8 cellular contexts compared by ENCODE assay signal in genomic region chr6:136288566-136289326, GRCh38. TPM values are rescaled to one million over a fixed set of nuclear protein-coding genes. Genes with fewer than 3 reads are reported as not detected.
DNase-seq lines count a peak whose midpoint lies in the region; ATAC-seq, FAIRE-seq and TF ChIP-seq lines count a peak whose summit lies in the region.

No MANE protein-coding gene starts in this region.

- 1% methylated on average over 19 of the region's 34 CpGs; no CpG with 5 or more reads in 1 of the 2 experiments for WGBS in IMR-90 (ENCODE audit: extremely low coverage in 2 of 2, insufficient read length in 1 of 2), 2 experiments

- intact Hi-C loops in IMR-90 (cut with micrococcal nuclease): loop anchor here (5.0 kb wide), 1 partner anchor 504 kb away; the partner anchor contains the start of gene MAP3K5
- intact Hi-C loops in activated naive CD4-positive, alpha-beta T cell treated with anti-CD3 and anti-CD28 coated beads for 36 hours (cut with micrococcal nuclease): loop anchor here (1.0 to 5.0 kb wide), 10 partner anchors 29 to 1106 kb away; partner anchors contain the start of genes IFNGR1, MAP7, MTFR2 and MYB

- peak overlapping the region; percentile 99 for H2AK9ac ChIP-seq in IMR-90 (replicated peaks; ENCODE audit: low read depth, low read length, poor library complexity)

- H3K27me3 ChIP-seq in IMR-90 (ENCODE audit: control insufficient read depth, insufficient read depth, low read length) (no peaks in the 10 kb centered on the region), neuron (ENCODE audit: insufficient read depth, low read length) (no peaks in the 10 kb centered on the region)

- peak overlapping the region; percentile 77 for H3K4me2 ChIP-seq in IMR-90 (ENCODE audit: low read depth, low read length)

- H3K27ac Mint-ChIP-seq in activated naive CD4-positive, alpha-beta T cell treated with anti-CD3 and anti-CD28 coated beads for 36 hours: peak overlapping the region; percentile 100

- H2BK15ac ChIP-seq in IMR-90 (ENCODE audit: low read depth, low read length): no peak overlapping the region

- H2AFZ ChIP-seq in IMR-90 (replicated peaks; ENCODE audit: low read length, poor library complexity) (peak overlapping the region; percentile 87), neuron (ENCODE audit: low read depth, low read length) (no peak overlapping the region)

- TF ChIP-seq RAD21 in IMR-90 (IDR thresholded peaks at IDR 0.05; ENCODE audit: low read length): no peak

- H2AK5ac ChIP-seq in IMR-90 (ENCODE audit: low read depth, low read length): peak overlapping the region; percentile 62

- no peak overlapping the region for H4K91ac ChIP-seq in IMR-90 (ENCODE audit: insufficient read depth, low read depth, low read length)

- BruUV-seq in IMR-90 (replicated peaks; lab: Mats Ljungman, UMichigan): no TSS peak

- dilution Hi-C loops in IMR-90 (cut with HindIII; ENCODE audit: low sequenced_read_pairs, unreplicated experiment): no loop called here

- FAIRE-seq in frontal cortex (lab: Jason Lieb, UNC): no peak

- CTCF ChIA-PET in IMR-90 (lab: Yijun Ruan, JAX): interaction anchor here (0.7 to 1.1 kb wide), 2 partner anchors 33 to 38 kb away, joined by 3 read pairs; no protein-coding TSS in a partner anchor
- CTCF ChIA-PET in activated naive CD4-positive, alpha-beta T cell treated with anti-CD3 and anti-CD28 coated beads for 36 hours (lab: Charles Lee): interaction anchor here (0.7 to 2.1 kb wide), 5 partner anchors 11 to 503 kb away, joined by 3 to 7 read pairs (median 4); partner anchors contain the start of genes MAP3K5 and MTFR2

- TF ChIP-seq POLR2A in IMR-90 (IDR thresholded peaks at IDR 0.05; ENCODE audit: low read depth, low read length): peak; percentile 61

- no peak for TF ChIP-seq CTCF in IMR-90 (conservative IDR thresholded peaks at IDR 0.05; ENCODE audit: low read depth, low read length)

- ATAC-seq in GM21526 (IDR thresholded peaks at IDR 0.05; ENCODE audit: low FRiP score, unreplicated experiment): peak; percentile 36
- peak; percentile 60 for ATAC-seq in IMR-90 (ENCODE audit: low read depth)

- peaks cover 28% of the 10 kb centered on the region for H3K36me3 Mint-ChIP-seq in activated naive CD4-positive, alpha-beta T cell treated with anti-CD3 and anti-CD28 coated beads for 36 hours (ENCODE audit: low read depth)

- peaks cover 53% of the 10 kb centered on the region for H3K4me1 Mint-ChIP-seq in activated naive CD4-positive, alpha-beta T cell treated with anti-CD3 and anti-CD28 coated beads for 36 hours (ENCODE audit: low read depth)

- H3K27ac ChIP-seq in IMR-90 (ENCODE audit: insufficient read depth, low read length): peak overlapping the region; percentile 57

- 0 out of 2 replicates have a peak overlapping the region, but pooled peaks have one; percentile 0 for H3K18ac ChIP-seq in IMR-90 (ENCODE audit: low read depth, low read length)

- peak overlapping the region; percentile 81 for H3K56ac ChIP-seq in IMR-90 (ENCODE audit: extremely low read depth, insufficient read depth, low read length)

- H3K23ac ChIP-seq in IMR-90 (ENCODE audit: low read depth, low read length): peak overlapping the region; percentile 43

- H3K4me3 ChIP-seq in IMR-90 (ENCODE audit: insufficient read depth, low read depth, low read length) (peak overlapping the region; percentile 71), neuron (ENCODE audit: low read length) (peak overlapping the region; percentile 92)

- H4K20me1 ChIP-seq in IMR-90 (ENCODE audit: insufficient read depth, low read length): peaks cover 58% of the 10 kb centered on the region

- H2BK5ac ChIP-seq in IMR-90 (ENCODE audit: low read depth, low read length, poor library complexity, severe bottlenecking): peak overlapping the region; percentile 25

- peak overlapping the region; percentile 49 for H3K4ac ChIP-seq in IMR-90 (ENCODE audit: low read depth, low read length)

- no peak overlapping the region for H2BK20ac ChIP-seq in IMR-90 (ENCODE audit: low read depth, low read length)

- POLR2A ChIA-PET in IMR-90 (lab: Charles Lee; ENCODE audit: unreplicated experiment): interaction anchor here (0.9 to 1.6 kb wide), 2 partner anchors 22 to 38 kb away, joined by 3 to 8 read pairs; partner anchors contain the start of gene MTFR2

- H3K36me3 ChIP-seq in IMR-90 (ENCODE audit: control insufficient read depth, insufficient read depth, low read length) (no peaks in the 10 kb centered on the region), neuron (ENCODE audit: insufficient read depth, low read length) (no peaks in the 10 kb centered on the region)

- H3K4me3 Mint-ChIP-seq in activated naive CD4-positive, alpha-beta T cell treated with anti-CD3 and anti-CD28 coated beads for 36 hours: peak overlapping the region; percentile 97

- peak overlapping the region; percentile 39 for H3K14ac ChIP-seq in IMR-90 (replicated peaks; ENCODE audit: low read depth, low read length)

- H4K8ac ChIP-seq in IMR-90 (ENCODE audit: low read depth in 2 of 2, low read length in 2 of 2): peak overlapping the region; percentile 37 to 92; a peak in 2 of 4 replicates

- H3K9me1 ChIP-seq in IMR-90 (ENCODE audit: insufficient read depth, low read length): peaks cover 3% of the 10 kb centered on the region

- H3K27me3 Mint-ChIP-seq in activated naive CD4-positive, alpha-beta T cell treated with anti-CD3 and anti-CD28 coated beads for 36 hours (ENCODE audit: low read depth): no peaks in the 10 kb centered on the region

- DNase-seq in COR-L47 (lab: John Stamatoyannopoulos, UW): peak; percentile 62
- peak; percentile 96 for DNase-seq in IMR-90
- peak; percentile 73 for DNase-seq in SIG-M5 treated with dmso at 0.1 percent for 504 hours (lab: John Stamatoyannopoulos, UW; ENCODE audit: unreplicated experiment)
- DNase-seq in activated naive CD4-positive, alpha-beta T cell treated with anti-CD3 and anti-CD28 coated beads for 36 hours: peak; percentile 85
- peak; percentile 17 to 63 for DNase-seq in frontal cortex (ENCODE audit: low spot score in 2 of 2)
- DNase-seq in stromal cell of bone marrow (ENCODE audit: low read depth): peak; percentile 99

- H3K9ac ChIP-seq in IMR-90 (ENCODE audit: low read depth, low read length): peak overlapping the region; percentile 77

- H2BK120ac ChIP-seq in IMR-90 (ENCODE audit: low read depth, low read length): no peak overlapping the region

- H4K5ac ChIP-seq in IMR-90 (ENCODE audit: low read depth, low read length): no peak overlapping the region

- H3K9me3 ChIP-seq in IMR-90 (ENCODE audit: control insufficient read depth, insufficient read depth, low read length) (no peaks in the 10 kb centered on the region), neuron (ENCODE audit: low read length) (no peaks in the 10 kb centered on the region)

- peaks cover 7% of the 10 kb centered on the region for H3K4me1 ChIP-seq in IMR-90 (ENCODE audit: control insufficient read depth, insufficient read depth, low read length)
- H3K4me1 ChIP-seq in neuron (ENCODE audit: insufficient read depth, low read length): peaks cover 25% of the 10 kb centered on the region

- peaks cover 0 to 17% of the 10 kb centered on the region in 2 experiments; a peak in 2 of 4 replicates for H3K79me1 ChIP-seq in IMR-90 (ENCODE audit: low read depth in 1 of 2, low read length in 2 of 2)

- H3K9me3 Mint-ChIP-seq in activated naive CD4-positive, alpha-beta T cell treated with anti-CD3 and anti-CD28 coated beads for 36 hours: no peaks in the 10 kb centered on the region

- in situ Hi-C loops in IMR-90 (cut with MboI; ENCODE audit: low sequenced_read_pairs): loop anchor here (25.0 kb wide), 1 partner anchor 499 kb away; the partner anchor contains the start of gene MAP3K5

TF ChIP-seq in IMR-90, 13 proteins besides CTCF, POLR2A, EP300 and RAD21:
- TF ChIP-seq MXI1 (IDR thresholded peaks at IDR 0.05; ENCODE audit: borderline replicate concordance, low read depth, low read length): peak; percentile 80; the same call in 1 of the 2 replicates
- no peak for TF ChIP-seq RFX5 (IDR thresholded peaks at IDR 0.05; ENCODE audit: low read depth, low read length)
- peak; percentile 31; the same call in 1 of the 2 replicates for TF ChIP-seq NFE2L2 (IDR thresholded peaks at IDR 0.05; ENCODE audit: low read depth, low read length)
- peak; percentile 17; the same call in 1 of the 2 replicates for TF ChIP-seq MAZ (IDR thresholded peaks at IDR 0.05; ENCODE audit: borderline replicate concordance, low read depth, low read length)
- TF ChIP-seq MAFK (IDR thresholded peaks at IDR 0.05; ENCODE audit: low read depth, low read length): peak; percentile 50; the same call in 1 of the 2 replicates
- 0 out of 2 replicates have a peak, but pooled peaks have one; percentile 2 for TF ChIP-seq CEBPB (IDR thresholded peaks at IDR 0.05; ENCODE audit: low read depth, low read length)

RNA-seq across cellular contexts. Expression of gene BCLAF1, which starts 0.9 kb away (rescaled TPM):
- total RNA-seq in IMR-90 (2012; rRNA removed) (141 and 142 TPM in 2 replicates), frontal cortex (170 TPM)
- polyA plus RNA-seq in IMR-90 (2012; rRNA removed): 33.4 and 34.0 TPM in 2 replicates
- 4.1 and 5.6 TPM in 2 replicates for polyA plus RNA-seq in IMR-90 (2012; cell fraction: cytosol; rRNA removed)
- 4.8 and 57.8 TPM in 2 replicates for polyA plus RNA-seq in IMR-90 (2012; cell fraction: nucleus; rRNA removed; ENCODE audit: low replicate concordance)
- 100 to 1,000 TPM; 108 to 117 TPM for total RNA-seq in activated naive CD4-positive, alpha-beta T cell treated with anti-CD3 and anti-CD28 coated beads for 36 hours

RNA-seq across cellular contexts. Expression of gene MTFR2, which starts 38.6 kb away (rescaled TPM):
- total RNA-seq in IMR-90 (2012; rRNA removed): 0.72 and 1.9 TPM in 2 replicates
- polyA plus RNA-seq in IMR-90 (2012; rRNA removed): 6.0 and 7.2 TPM in 2 replicates
- 2.5 and 6.4 TPM in 2 replicates for polyA plus RNA-seq in IMR-90 (2012; cell fraction: cytosol; rRNA removed)
- polyA plus RNA-seq in IMR-90 (2012; cell fraction: nucleus; rRNA removed; ENCODE audit: low replicate concordance): 1.6 and 4.7 TPM in 2 replicates
- total RNA-seq in activated naive CD4-positive, alpha-beta T cell treated with anti-CD3 and anti-CD28 coated beads for 36 hours: 10 to 100 TPM; 19.2 to 22.1 TPM
- total RNA-seq in frontal cortex: 0.41 TPM

Comparison
In these comparisons a context has a peak if more than half of its experiments do, and no peak if none do; other contexts are left out.
1. Peak in every context shown above with its lines: DNase-seq, ATAC-seq, H3K4me3 ChIP-seq and H3K27ac ChIP-seq.
2. DNase-seq: peak in every context shown above with its lines; median percentile 99 in stromal cell of bone marrow; 96 in IMR-90; 85 in activated naive CD4-positive, alpha-beta T cell treated with anti-CD3 and anti-CD28 coated beads for 36 hours; 73 in SIG-M5 treated with dmso at 0.1 percent for 504 hours; 62 in COR-L47; 40 in frontal cortex.